Comparison of ENCODE assay signal across 17 cellular contexts in genomic region chr15:43169888-43170287, GRCh38. TPM values are rescaled to one million over a fixed set of nuclear protein-coding genes. Genes with fewer than 3 reads are reported as not detected.
A peak's percentile ranks its signal among the peaks of the same experiment; 100 is the strongest.
DNase-seq lines count a peak whose midpoint lies in the region; ATAC-seq and TF ChIP-seq lines count a peak whose summit lies in the region.
"Had no signal": no experiment of that assay in that cellular context is flagged by ENCODE, and none has a peak within 500 bp of the region (broad histone marks: within the 10 kb centered on the region; RNA-seq: fewer than 3 reads in every experiment).

No MANE protein-coding gene starts in this region.

- POLR2A ChIA-PET in HEK293T (lab: Yijun Ruan, JAX), result no interaction called here

- ATAC-seq in GM19455 (IDR thresholded peaks at IDR 0.05; ENCODE audit: unreplicated experiment) (no peak), GM18861 (IDR thresholded peaks at IDR 0.05; ENCODE audit: unreplicated experiment) (no peak)
- ATAC-seq: CD8-positive, alpha-beta T cell had no signal

- CTCF ChIA-PET in HEK293T (lab: Yijun Ruan, JAX), result no interaction called here

- DNase-seq in A172 (ENCODE audit: low spot score) (peak; percentile 23), HEK293T (ENCODE audit: extremely low spot score) (no peak), amniotic epithelial cell (ENCODE audit: low read depth) (peak; percentile 54), hepatic stellate cell (ENCODE audit: low spot score) (peak; percentile 31), NOMO-1 (lab: John Stamatoyannopoulos, UW; ENCODE audit: unreplicated experiment in 2 of 2) (no peak)
- no peak for DNase-seq in activated CD4-positive, alpha-beta T cell treated with anti-CD3 and anti-CD28 coated beads for 1 hour
- DNase-seq: CD8-positive, alpha-beta T cell; DMS79 treated with DMSO at 0.1 percent for 48 hours; NCI-H1048; NCI-H146; NCI-H2081 treated with DMSO at 0.1 percent for 48 hours; NCI-H524; SHP77 treated with DMSO at 0.1 percent for 48 hours had no signal

TF ChIP-seq in HEK293T, 16 proteins besides CTCF, POLR2A, EP300 and RAD21:
- TF ChIP-seq NFRKB (IDR thresholded peaks at IDR 0.05) (no peak), PKNOX1 (IDR thresholded peaks at IDR 0.05) (peak; percentile 38; the same call in 1 of the 2 replicates)

RNA-seq across cellular contexts. Expression of gene CCNDBP1, which starts 15.3 kb away (rescaled TPM):
- total RNA-seq in A172 (2014; rRNA removed; shearing (Covaris generic)), result 90.6 and 92.1 TPM in 2 replicates

RNA-seq across cellular contexts. Expression of gene TMEM62, which starts 36.5 kb away (rescaled TPM):
- total RNA-seq in A172 (2014; rRNA removed; shearing (Covaris generic)), result 23.4 and 39.2 TPM in 2 replicates

RNA-seq across cellular contexts. Expression of gene EPB42, which starts 50.9 kb away (rescaled TPM):
- not detected in 2 replicates for total RNA-seq in A172 (2014; rRNA removed; shearing (Covaris generic))
- total RNA-seq: CD8-positive, alpha-beta T cell; H4; M059J had no signal

Comparison
In these comparisons a context has a peak if more than half of its experiments do, and no peak if none do; other contexts are left out.
1. DNase-seq: peak in A172 (single experiment), amniotic epithelial cell (single experiment) and hepatic stellate cell (single experiment); none in HEK293T (single experiment), NOMO-1 (0 of 2) and activated CD4-positive, alpha-beta T cell treated with anti-CD3 and anti-CD28 coated beads for 1 hour (single experiment).